Comparison of ENCODE assay signal across 9 cellular contexts in genomic region chr2:127220102-127220806, GRCh38. TPM values are rescaled to one million over a fixed set of nuclear protein-coding genes. Genes with fewer than 3 reads are reported as not detected.
DNase-seq lines count a peak whose midpoint lies in the region; ATAC-seq and TF ChIP-seq lines count a peak whose summit lies in the region.
"Had no signal": no experiment of that assay in that cellular context is flagged by ENCODE, and none has a peak within 500 bp of the region (broad histone marks: within the 10 kb centered on the region; RNA-seq: fewer than 3 reads in every experiment).

Gene CYP27C1, minus strand, starts transcription at chr2:127220299. Its CDS starts 29 bp downstream, at chr2:127220270.

- H3K9me3 Mint-ChIP-seq in nephron: peaks cover 8% of the 10 kb centered on the region

- H3K9me3 ChIP-seq in Panc1 (ENCODE audit: control insufficient read depth, insufficient read depth, low read depth, low read length): peaks cover 6% of the 10 kb centered on the region; the same call in 1 of the 2 replicates
- no peaks in the 10 kb centered on the region for H3K9me3 ChIP-seq in OCI-LY7 (ENCODE audit: low read length)

- H3K4me2 ChIP-seq in OCI-LY7 (ENCODE audit: low read length): no peak within 1 kb of the TSS

- H3K4me1 ChIP-seq in Panc1 (ENCODE audit: control insufficient read depth, insufficient read depth, low read length) (peaks cover 23% of the 10 kb centered on the region), OCI-LY7 (ENCODE audit: insufficient read depth, low read length, poor library complexity, severe bottlenecking) (no peaks in the 10 kb centered on the region)

- ATAC-seq in Panc1 (peak; percentile 26), GM21619 (IDR thresholded peaks at IDR 0.05; ENCODE audit: unreplicated experiment) (no peak), GM18520 (IDR thresholded peaks at IDR 0.05; ENCODE audit: unreplicated experiment) (no peak)

- H3K36me3 ChIP-seq in Panc1 (ENCODE audit: control insufficient read depth, insufficient read depth, low read length) (no peaks in the 10 kb centered on the region), OCI-LY7 (ENCODE audit: insufficient read depth, low read length) (no peaks in the 10 kb centered on the region)

- in situ Hi-C loops in Caki2 (cut with HindIII; ENCODE audit: low pct_unique_long_range_greater_than_20kb, low sequenced_read_pairs) (loop anchor here (10.0 kb wide), 1 partner anchor 75 kb away; the partner anchor contains the start of gene ERCC3), Panc1 (cut with HindIII; ENCODE audit: low pct_unique_long_range_greater_than_20kb, low sequenced_read_pairs) (no loop called here)

- H3K9me2 ChIP-seq in OCI-LY7 (ENCODE audit: insufficient read depth, low read length): no peaks in the 10 kb centered on the region

- H3K27me3 ChIP-seq in Panc1 (ENCODE audit: control insufficient read depth, insufficient read depth, low read length): no peaks in the 10 kb centered on the region

- DNase-seq in Caki2 (ENCODE audit: low read depth) (peak; percentile 45), Panc1 (ENCODE audit: low read depth, low spot score) (no peak), epithelial cell of prostate (ENCODE audit: low read depth, low spot score) (no peak), activated gamma-delta T cell (lab: John Stamatoyannopoulos, UW) (no peak), OCI-LY7 (ENCODE audit: low spot score) (no peak)

- BruUV-seq in Panc1 (replicated peaks; lab: Mats Ljungman, UMichigan): no TSS peak
- BruUV-seq in OCI-LY7 (replicated peaks; lab: Mats Ljungman, UMichigan): no TSS peak

- peaks cover 8% of the 10 kb centered on the region for H3K36me3 Mint-ChIP-seq in nephron (ENCODE audit: low read depth)

- no peaks in the 10 kb centered on the region for H4K20me1 ChIP-seq in OCI-LY7 (ENCODE audit: insufficient read depth, low read length)

- H3K79me2 ChIP-seq in OCI-LY7 (ENCODE audit: insufficient read depth, low read depth, low read length): no peaks in the 10 kb centered on the region

- H3K27ac ChIP-seq in Panc1 (ENCODE audit: low read length): peak within 1 kb of the TSS; percentile 90
- peak within 1 kb of the TSS; percentile 92 for H3K27ac ChIP-seq in epithelial cell of prostate
- no peak within 1 kb of the TSS for H3K27ac ChIP-seq in OCI-LY7 (ENCODE audit: low read depth, low read length, poor library complexity, severe bottlenecking)

- H2AFZ ChIP-seq in OCI-LY7 (ENCODE audit: low read length): no peak within 1 kb of the TSS

- peak within 1 kb of the TSS; percentile 95 to 99 (median 97) for H3K4me3 Mint-ChIP-seq in nephron

- POLR2A ChIA-PET in Panc1 (lab: Charles Lee) (interaction anchor here (0.7 kb wide), 1 partner anchor 532 kb away, joined by 5 read pairs; no protein-coding TSS in a partner anchor), OCI-LY7 (lab: Charles Lee) (no interaction called here)

- H3K27me3 Mint-ChIP-seq in nephron (ENCODE audit: low read depth): peaks cover 20% of the 10 kb centered on the region

- peaks cover 34% of the 10 kb centered on the region for H3K4me1 Mint-ChIP-seq in nephron

- H3K27ac Mint-ChIP-seq in nephron: peak within 1 kb of the TSS; percentile 96 to 99 (median 98)

- intact Hi-C loops in Panc1 (cut with micrococcal nuclease; ENCODE audit: unreplicated experiment): no loop called here
- intact Hi-C loops in OCI-LY7 (cut with micrococcal nuclease; ENCODE audit: unreplicated experiment): no loop called here

- peak within 1 kb of the TSS; percentile 61 to 74 for H3K4me3 ChIP-seq in Panc1 (ENCODE audit: low read depth in 2 of 2, low read length in 2 of 2)
- no peak within 1 kb of the TSS for H3K4me3 ChIP-seq in OCI-LY7 (ENCODE audit: low read depth, low read length, poor library complexity, severe bottlenecking)

- TF ChIP-seq CTCF in Panc1 (IDR thresholded peaks at IDR 0.05): no peak
- no peak for TF ChIP-seq CTCF in nephron (IDR thresholded peaks at IDR 0.05; ENCODE audit: unreplicated experiment in 3 of 3)
- TF ChIP-seq CTCF in OCI-LY7 (conservative IDR thresholded peaks at IDR 0.05; ENCODE audit: low read length): no peak

- CTCF ChIA-PET in Panc1 (lab: Charles Lee): interaction anchor here (0.7 kb wide), 1 partner anchor 93 kb away, joined by 3 read pairs; no protein-coding TSS in a partner anchor
- CTCF ChIA-PET in OCI-LY7 (lab: Charles Lee; ENCODE audit: unreplicated experiment): no interaction called here

RNA-seq across cellular contexts. Expression of gene CYP27C1, which starts in this region (rescaled TPM):
- 2.9 and 3.0 TPM in 2 replicates for total RNA-seq in Caki2 (2014; rRNA removed; shearing (Covaris generic); ENCODE audit: low replicate concordance)
- total RNA-seq in Panc1 (2021; ENCODE audit: unreplicated experiment): 5.7 TPM
- polyA plus RNA-seq in Panc1 (2012; ENCODE audit: insufficient read length): 3.2 TPM
- total RNA-seq in OCI-LY7 (2014; rRNA removed; shearing (Covaris generic)): not detected in 2 replicates
- total RNA-seq in OCI-LY7 (2022): not detected in 2 replicates
- total RNA-seq: mononuclear cell had no signal
